In genomic region chr2:105369777-105370690, GRCh38 we compare ENCODE assay signal across 8 cellular contexts.
DNase-seq lines count a peak whose midpoint lies in the region; ATAC-seq lines count a peak whose summit lies in the region.

No MANE protein-coding gene starts in this region.

- in situ Hi-C loops in ACHN (cut with HindIII; ENCODE audit: low pct_ligation_motif_present, low pct_unique_long_range_greater_than_20kb, low sequenced_read_pairs), result no loop called here

- peak; percentile 69 for ATAC-seq in GM18517 (IDR thresholded peaks at IDR 0.05; ENCODE audit: unreplicated experiment)
- ATAC-seq in HG02981 (IDR thresholded peaks at IDR 0.05; ENCODE audit: unreplicated experiment), result peak; percentile 96

- DNase-seq in ACHN (peak; percentile 61), NCI-H2227 (lab: John Stamatoyannopoulos, UW; ENCODE audit: unreplicated experiment) (peak; percentile 88), caudate nucleus (lab: John Stamatoyannopoulos, UW) (peak in 60 of 61 donors; percentile 6 to 92 (median 64)), kidney tubule cell (ENCODE audit: low spot score) (peak; percentile 86)
- peak; percentile 75 for DNase-seq in activated CD4-positive, alpha-beta T cell treated with anti-CD3 and anti-CD28 coated beads for 1 hour
- DNase-seq in stimulated activated CD4-positive, alpha-beta T cell treated with anti-CD3 and anti-CD28 coated beads, Interleukin-2, amount 100 ng/mL, for 48 hours, result peak; percentile 84 to 86

- no peak overlapping the region for H3K27ac ChIP-seq in caudate nucleus (ENCODE audit: low read depth, low read length)
